11 cellular contexts compared by ENCODE assay signal in the genomic region with DNA sequence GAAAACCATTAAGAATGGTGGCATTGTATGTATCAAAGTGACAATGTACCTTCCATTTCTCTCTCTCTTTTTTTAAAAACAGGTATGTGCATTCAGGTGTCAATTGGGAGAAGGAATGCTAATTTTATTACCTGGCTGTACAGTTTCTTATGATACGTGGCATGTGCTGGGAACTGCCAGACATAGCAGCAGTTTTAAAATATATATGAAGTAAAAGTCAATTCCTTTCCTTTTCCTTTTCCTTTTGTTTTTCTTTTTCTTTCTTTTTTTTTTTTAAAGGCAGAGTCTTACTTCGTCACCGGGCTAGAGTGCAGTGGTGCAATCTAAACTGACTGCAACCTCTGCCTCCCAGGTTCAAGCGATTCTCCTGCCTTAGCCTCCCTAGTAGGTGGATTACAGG. TPM values are rescaled to one million over a fixed set of nuclear protein-coding genes. Genes with fewer than 3 reads are reported as not detected.
DNase-seq lines count a peak whose midpoint lies in the region; ATAC-seq and TF ChIP-seq lines count a peak whose summit lies in the region.
"Had no signal": no experiment of that assay in that cellular context is flagged by ENCODE, and none has a peak within 500 bp of the region (broad histone marks: within the 10 kb centered on the region; RNA-seq: fewer than 3 reads in every experiment).

No MANE protein-coding gene starts in this region.

- H3K27ac Mint-ChIP-seq in immature natural killer cell: peak overlapping the region in 3 of 6 donors; percentile 26 to 57 (median 49)

- H3K27me3 Mint-ChIP-seq in immature natural killer cell (ENCODE audit: low read depth in 3 of 3): peaks cover 0 to 5% (median 0%) of the 10 kb centered on the region in 3 donors

- H3K9ac ChIP-seq in GM23248 (0 out of 2 replicates have a peak overlapping the region, but pooled peaks have one; percentile 82), subcutaneous abdominal adipose tissue (ENCODE audit: low read length in 5 of 5) (no peak overlapping the region)

- H3F3A ChIP-seq in GM23248 (ENCODE audit: insufficient read depth): peaks cover 42% of the 10 kb centered on the region

- H3K36me3 ChIP-seq in GM23248 (ENCODE audit: low read depth) (0 out of 2 replicates have a peak, but pooled peaks cover 5% of the 10 kb centered on the region), adrenal gland (replicated peaks in 1 of 2) (peaks cover 0 to 3% of the 10 kb centered on the region in 2 donors), right lobe of liver (no peaks in the 10 kb centered on the region), subcutaneous abdominal adipose tissue (ENCODE audit: control insufficient read depth in 5 of 5, insufficient read depth in 5 of 5, low read length in 5 of 5) (peaks cover 0 to 3% (median 0%) of the 10 kb centered on the region in 5 donors)
- H3K36me3 ChIP-seq: brain microvascular endothelial cell had no signal

- no peaks in the 10 kb centered on the region for H3K27me3 ChIP-seq in GM23248 (replicated peaks; ENCODE audit: insufficient read depth)
- H3K27me3 ChIP-seq in adrenal gland: no peaks in the 10 kb centered on the region
- H3K27me3 ChIP-seq in right lobe of liver: no peaks in the 10 kb centered on the region
- no peaks in the 10 kb centered on the region for H3K27me3 ChIP-seq in subcutaneous abdominal adipose tissue (ENCODE audit: control insufficient read depth in 5 of 5, insufficient read depth in 4 of 5, low read length in 5 of 5)
- H3K27me3 ChIP-seq: brain microvascular endothelial cell, pancreas had no signal

- H3K4me1 ChIP-seq in GM23248 (ENCODE audit: insufficient read depth) (peaks cover 20% of the 10 kb centered on the region), adrenal gland (replicated peaks in 1 of 2) (peaks cover 16 to 47% of the 10 kb centered on the region in 2 donors), right lobe of liver (peaks cover 0 to 46% (median 11%) of the 10 kb centered on the region in 4 donors), subcutaneous abdominal adipose tissue (ENCODE audit: control insufficient read depth in 5 of 5, insufficient read depth in 5 of 5, low read length in 5 of 5) (peaks cover 4 to 44% (median 40%) of the 10 kb centered on the region in 5 donors)

- H4K20me1 ChIP-seq in GM23248 (ENCODE audit: insufficient read depth): no peaks in the 10 kb centered on the region

- H3K9me3 ChIP-seq in GM23248 (ENCODE audit: low read depth) (no peaks in the 10 kb centered on the region), adrenal gland (replicated peaks in 1 of 3) (no peaks in the 10 kb centered on the region), right lobe of liver (no peaks in the 10 kb centered on the region), subcutaneous abdominal adipose tissue (ENCODE audit: control insufficient read depth in 5 of 5, low read length in 5 of 5) (no peaks in the 10 kb centered on the region)
- H3K9me3 ChIP-seq: pancreas had no signal

- TF ChIP-seq POLR2A in adrenal gland (IDR thresholded peaks at IDR 0.05): no peak
- TF ChIP-seq POLR2A in right lobe of liver (IDR thresholded peaks at IDR 0.05): no peak

- ATAC-seq in right lobe of liver: no peak
- ATAC-seq in GM19035 (IDR thresholded peaks at IDR 0.05; ENCODE audit: unreplicated experiment): no peak
- ATAC-seq: pancreas had no signal

- H3K4me3 ChIP-seq in GM23248 (no peak overlapping the region), adrenal gland (no peak overlapping the region), right lobe of liver (no peak overlapping the region), subcutaneous abdominal adipose tissue (ENCODE audit: low read depth in 1 of 5, low read length in 5 of 5) (no peak overlapping the region)
- H3K4me3 ChIP-seq: pancreas had no signal

- in situ Hi-C loops in GM23248 (cut with MboI): no loop called here

- 76 to 79% methylated on average over 4 of the region's 4 CpGs for WGBS in GM23248 (ENCODE audit: low coverage in 1 of 2, low lambda C conversion rate in 2 of 2, missing lambda C conversion rate in 2 of 2), 2 experiments
- 73 to 77% (median 76%) methylated on average over 4 of the region's 4 CpGs for WGBS in adrenal gland, 4 donors
- WGBS in right lobe of liver (ENCODE audit: insufficient coverage, low coverage, low lambda C conversion rate, missing lambda C conversion rate): 25% methylated on average over 4 of the region's 4 CpGs

- peaks cover 100% of the 10 kb centered on the region for H3K79me2 ChIP-seq in GM23248 (ENCODE audit: insufficient read depth)

- H3K4me3 Mint-ChIP-seq in immature natural killer cell: no peak overlapping the region

- TF ChIP-seq CTCF in adrenal gland (IDR thresholded peaks at IDR 0.05) (no peak), right lobe of liver (IDR thresholded peaks at IDR 0.05) (no peak)

- no peaks in the 10 kb centered on the region for H3K9me2 ChIP-seq in GM23248 (ENCODE audit: insufficient read depth)

- no peaks in the 10 kb centered on the region for H3K9me3 Mint-ChIP-seq in immature natural killer cell

- peaks cover 59 to 89% of the 10 kb centered on the region in 2 donors for H3K4me1 Mint-ChIP-seq in immature natural killer cell

- no peak overlapping the region for H2AFZ ChIP-seq in GM23248

- intact Hi-C loops in adrenal gland (cut with DNase I): no loop called here
- intact Hi-C loops in right lobe of liver (cut with DNase I): no loop called here
- intact Hi-C loops in posterior cingulate gyrus (cut with DNase I): no loop called here

- H3K27ac ChIP-seq in GM23248 (peak overlapping the region; percentile 5; the same call in 1 of the 2 replicates), adrenal gland (peak overlapping the region in 3 of 5 donors; percentile 87 to 94 (median 92)), right lobe of liver (peak overlapping the region in 2 of 3 donors; percentile 96 to 98), subcutaneous abdominal adipose tissue (ENCODE audit: low read depth, low read length) (peak overlapping the region; percentile 98)

- no peaks in the 10 kb centered on the region for H3K36me3 Mint-ChIP-seq in immature natural killer cell

- DNase-seq in GM23248: no peak
- no peak for DNase-seq in adrenal gland
- DNase-seq in right lobe of liver: no peak
- DNase-seq in SW 1271 (lab: John Stamatoyannopoulos, UW): no peak
- no peak for DNase-seq in immature natural killer cell
- DNase-seq in posterior cingulate gyrus: no peak
- DNase-seq: activated naive CD4-positive, alpha-beta T cell; brain microvascular endothelial cell; pancreas had no signal

- no peak overlapping the region for H3K4me2 ChIP-seq in GM23248 (ENCODE audit: unreplicated experiment)

RNA-seq across cellular contexts. Expression of a gene that starts 37.0 kb away (rescaled TPM):
- 12.5 and 16.5 TPM in 2 replicates for total RNA-seq in GM23248 (2014; rRNA removed; shearing (Covaris generic))
- polyA plus RNA-seq in GM23248 (2016; fragmentation: Nextera tagmentation; extraction: Ambion mirVana): 16.7 and 17.2 TPM in 2 replicates
- total RNA-seq in adrenal gland: 10 to 100 TPM; 24.5 to 51.2 (median 35.1) TPM
- 10 to 100 TPM; 16.4 to 31.2 (median 18.8) TPM for polyA plus RNA-seq in adrenal gland
- total RNA-seq in right lobe of liver: 10 to 100 TPM; 13.5 to 33.7 (median 23.2) TPM
- 10 to 100 TPM in 1 of 3 donors, 1 to 10 TPM in 2; 1.2 to 46.0 (median 6.0) TPM for polyA plus RNA-seq in immature natural killer cell

Comparison
In these comparisons a context has a peak if more than half of its experiments do, and no peak if none do; other contexts are left out.
1. H3K27ac ChIP-seq: peak in every context shown above with its lines; median percentile 98 in subcutaneous abdominal adipose tissue; 97 in right lobe of liver; 92 in adrenal gland; 5 in GM23248.